28 cellular contexts compared by ENCODE assay signal in the genomic region with DNA sequence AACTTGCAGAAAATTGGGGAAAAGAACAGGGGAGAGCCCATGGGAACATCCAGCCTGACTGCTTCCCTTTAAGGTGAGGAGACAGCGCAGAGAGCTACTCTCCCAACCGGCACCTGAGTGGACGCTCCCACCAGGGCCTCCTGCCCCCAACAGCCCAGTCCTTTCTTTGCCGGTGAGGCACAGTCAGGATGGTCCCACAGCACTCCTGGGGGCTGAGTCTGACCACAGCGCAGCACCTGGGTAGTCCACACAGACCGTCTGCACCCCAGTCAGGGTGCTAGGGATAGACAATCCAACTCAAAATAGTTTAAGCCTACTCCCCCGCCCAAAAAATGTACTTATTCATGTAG.
DNase-seq lines count a peak whose midpoint lies in the region; ATAC-seq, FAIRE-seq and TF ChIP-seq lines count a peak whose summit lies in the region.
"Had no signal": no experiment of that assay in that cellular context is flagged by ENCODE, and none has a peak within 500 bp of the region (broad histone marks: within the 10 kb centered on the region; RNA-seq: fewer than 3 reads in every experiment).

No MANE protein-coding gene starts in this region.

- H3K18ac ChIP-seq in H1 (ENCODE audit: extremely low read depth, low read length): no peak overlapping the region
- H3K18ac ChIP-seq in neuronal stem cell (ENCODE audit: low read length): no peak overlapping the region

- H2BK5ac ChIP-seq in H1 (ENCODE audit: low read depth, low read length): no peak overlapping the region; the same call in 1 of the 2 replicates
- no peak overlapping the region for H2BK5ac ChIP-seq in neuronal stem cell (ENCODE audit: low read length)

- H3K79me1 ChIP-seq in H1 (ENCODE audit: low read depth, low read length) (no peaks in the 10 kb centered on the region), neuronal stem cell (ENCODE audit: low read depth, low read length) (peaks cover 2% of the 10 kb centered on the region)

- DNase-seq in cardiac septum (ENCODE audit: low spot score): peak; percentile 54
- no peak for DNase-seq in left ventricle myocardium inferior
- no peak for DNase-seq in H1 (ENCODE audit: low read depth in 1 of 2, low spot score in 2 of 2)
- no peak for DNase-seq in neuronal stem cell (ENCODE audit: low spot score)
- DNase-seq in osteocyte (ENCODE audit: extremely low spot score, unreplicated experiment): peak; percentile 68
- DNase-seq in EL: no peak
- DNase-seq in hepatocyte (ENCODE audit: low spot score): no peak
- no peak for DNase-seq in HepG2 (ENCODE audit: low spot score)
- DNase-seq: 8988T; ACHN; BE2C; C1 segment of cervical spinal cord; CD4-positive, alpha-beta memory T cell; CD4-positive, CD25-positive, alpha-beta regulatory T cell; CD8-positive, alpha-beta memory T cell; COR-L47; DMS 273 treated with DMSO at 0.1 percent for 48 hours; DMS153; DMS53; DMS79; DND-41 had no signal

- H3K27me3 ChIP-seq in left ventricle myocardium inferior (ENCODE audit: low read depth) (no peaks in the 10 kb centered on the region), H1 (replicated peaks in 1 of 4; ENCODE audit: control insufficient read depth in 3 of 4, extremely low read depth in 1 of 4, insufficient read depth in 3 of 4, low read length in 3 of 4) (no peaks in the 10 kb centered on the region), neuronal stem cell (ENCODE audit: control insufficient read depth in 3 of 3, insufficient read depth in 3 of 3, low read depth in 1 of 3, low read length in 3 of 3) (no peaks in the 10 kb centered on the region), hepatocyte (no peaks in the 10 kb centered on the region), HepG2 (ENCODE audit: control insufficient read depth in 1 of 2, insufficient read depth in 2 of 2, low read length in 2 of 2) (peaks cover 0 to 5% of the 10 kb centered on the region in 2 experiments; a peak in 3 of 5 replicates)
- H3K27me3 ChIP-seq: BE2C, BLaER1 had no signal

- H3K27me3 Mint-ChIP-seq in osteocyte (ENCODE audit: unreplicated experiment): no peaks in the 10 kb centered on the region
- H3K27me3 Mint-ChIP-seq: CD4-positive, CD25-positive, alpha-beta regulatory T cell had no signal

- ATAC-seq in HepG2: no peak
- ATAC-seq: GM12878 had no signal

- no peaks in the 10 kb centered on the region for H3K9me2 ChIP-seq in hepatocyte (replicated peaks; ENCODE audit: insufficient read depth)

- H3K9me3 Mint-ChIP-seq in osteocyte (ENCODE audit: unreplicated experiment): no peaks in the 10 kb centered on the region

- no TSS peak for BruUV-seq in HepG2 (replicated peaks; lab: Mats Ljungman, UMichigan)

- WGBS in H1 (ENCODE audit: extremely low coverage in 1 of 2, insufficient coverage in 1 of 2, insufficient read length in 1 of 2, insufficient replicate concordance in 2 of 2, low coverage in 1 of 2, low lambda C conversion rate in 2 of 2, missing lambda C conversion rate in 1 of 2), 2 experiments: 95% methylated on average over 6 of the region's 7 CpGs; no CpG with 5 or more reads in 1 of the 2 experiments
- WGBS in neuronal stem cell (ENCODE audit: extremely low coverage in 2 of 2, insufficient read length in 2 of 2, insufficient replicate concordance in 1 of 2), 2 donors: no CpG with 5 or more reads among the region's 7 CpGs
- 88% methylated on average over 7 of the region's 7 CpGs for WGBS in hepatocyte (ENCODE audit: low lambda C conversion rate, missing lambda C conversion rate)
- 72% methylated on average over 4 of the region's 7 CpGs for WGBS in HepG2 (ENCODE audit: low lambda C conversion rate)

- no peaks in the 10 kb centered on the region for H3K36me3 Mint-ChIP-seq in osteocyte (ENCODE audit: unreplicated experiment)
- H3K36me3 Mint-ChIP-seq: CD14-positive monocyte; CD4-positive, alpha-beta memory T cell; CD4-positive, CD25-positive, alpha-beta regulatory T cell; CD8-positive, alpha-beta memory T cell had no signal

- no peak overlapping the region for H3K4me3 ChIP-seq in left ventricle myocardium inferior
- H3K4me3 ChIP-seq in H1 (ENCODE audit: extremely low read depth in 1 of 4, insufficient read depth in 2 of 4, low read depth in 3 of 4, low read length in 4 of 4): no peak overlapping the region
- no peak overlapping the region for H3K4me3 ChIP-seq in neuronal stem cell (ENCODE audit: low read length in 2 of 2)
- H3K4me3 ChIP-seq in hepatocyte: no peak overlapping the region
- H3K4me3 ChIP-seq in HepG2 (replicated peaks in 1 of 3; ENCODE audit: insufficient read depth in 1 of 3, low read depth in 2 of 3, low read length in 3 of 3): no peak overlapping the region
- H3K4me3 ChIP-seq: BLaER1, GM12878 had no signal

- POLR2A ChIA-PET in H1 (lab: Charles Lee; ENCODE audit: partially characterized antibody): interaction anchor here (1.5 kb wide), 1 partner anchor 72 kb away, joined by 5 read pairs; no protein-coding TSS in a partner anchor
- POLR2A ChIA-PET in HepG2 (lab: Yijun Ruan, JAX): no interaction called here

- no peak for TF ChIP-seq RAD21 in H1 (IDR thresholded peaks at IDR 0.05 in 1 of 2, conservative IDR thresholded peaks at IDR 0.05 in 1 of 2; ENCODE audit: low read depth in 2 of 2, low read length in 2 of 2)
- no peak for TF ChIP-seq RAD21 in HepG2 (CRISPR knock-in tag; IDR thresholded peaks at IDR 0.05)

- H3K4ac ChIP-seq in H1 (replicated peaks; ENCODE audit: insufficient read length, low read depth, low read length) (peak overlapping the region; percentile 44), neuronal stem cell (ENCODE audit: low read length) (no peak overlapping the region)

- no peak overlapping the region for H3K9ac ChIP-seq in H1 (replicated peaks in 1 of 4; ENCODE audit: extremely low read depth in 1 of 4, low read depth in 3 of 4, low read length in 3 of 4)
- no peak overlapping the region for H3K9ac ChIP-seq in neuronal stem cell (ENCODE audit: low read depth, low read length, poor library complexity)
- H3K9ac ChIP-seq in HepG2 (ENCODE audit: insufficient read depth, low read depth, low read length): no peak overlapping the region
- H3K9ac ChIP-seq: BLaER1 had no signal

- H2BK12ac ChIP-seq in H1 (ENCODE audit: low read depth, low read length) (peak overlapping the region; percentile 75; the same call in 1 of the 2 replicates), neuronal stem cell (ENCODE audit: low read length) (no peak overlapping the region)

- TF ChIP-seq POLR2A in H1 (IDR thresholded peaks at IDR 0.05; ENCODE audit: control extremely low read depth in 1 of 2, low read depth in 2 of 2, low read length in 2 of 2): no peak
- TF ChIP-seq POLR2A in HepG2 (IDR thresholded peaks at IDR 0.05; ENCODE audit: insufficient read depth in 1 of 2, low read depth in 2 of 2, low read length in 2 of 2): no peak

- H2AFZ ChIP-seq in H1 (ENCODE audit: low read length) (no peak overlapping the region), neuronal stem cell (ENCODE audit: low read length) (no peak overlapping the region), hepatocyte (no peak overlapping the region), HepG2 (ENCODE audit: low read length) (no peak overlapping the region)

- no peak overlapping the region for H3K23ac ChIP-seq in H1 (ENCODE audit: insufficient read length)
- H3K23ac ChIP-seq in neuronal stem cell (ENCODE audit: low read depth, low read length, poor library complexity): no peak overlapping the region

- CTCF ChIA-PET in H1 (lab: Charles Lee; ENCODE audit: partially characterized antibody): interaction anchor here (0.6 to 9.2 kb wide), 8 partner anchors 10 to 154 kb away, joined by 3 to 56 read pairs (median 4); no protein-coding TSS in a partner anchor
- CTCF ChIA-PET in HepG2 (lab: Yijun Ruan, JAX; ENCODE audit: low intra/inter-chr PET ratio, low total read pairs): no interaction called here

- H3K36me3 ChIP-seq in left ventricle myocardium inferior (no peaks in the 10 kb centered on the region), H1 (ENCODE audit: control insufficient read depth in 2 of 4, insufficient read depth in 4 of 4, low read length in 3 of 4) (no peaks in the 10 kb centered on the region), neuronal stem cell (replicated peaks in 1 of 2; ENCODE audit: control insufficient read depth in 2 of 2, insufficient read depth in 2 of 2, low read length in 2 of 2) (no peaks in the 10 kb centered on the region), hepatocyte (replicated peaks; ENCODE audit: insufficient read depth, low read depth) (no peaks in the 10 kb centered on the region), HepG2 (replicated peaks in 1 of 2; ENCODE audit: control insufficient read depth in 1 of 2, insufficient read depth in 2 of 2, low read length in 2 of 2) (no peaks in the 10 kb centered on the region)
- H3K36me3 ChIP-seq: BE2C, BLaER1 had no signal

- TF ChIP-seq CTCF in left ventricle myocardium inferior (IDR thresholded peaks at IDR 0.05; ENCODE audit: borderline replicate concordance): no peak
- TF ChIP-seq CTCF in H1 (IDR thresholded peaks at IDR 0.05; ENCODE audit: control extremely low read depth in 1 of 3, insufficient read depth in 1 of 3, low read depth in 1 of 3, low read length in 3 of 3): no peak
- TF ChIP-seq CTCF in osteocyte (IDR thresholded peaks at IDR 0.05): no peak
- no peak for TF ChIP-seq CTCF in hepatocyte (IDR thresholded peaks at IDR 0.05; ENCODE audit: poor library complexity)
- no peak for TF ChIP-seq CTCF in HepG2 (CRISPR knock-in tag; IDR thresholded peaks at IDR 0.05)

- TF ChIP-seq EP300 in H1 (IDR thresholded peaks at IDR 0.05; ENCODE audit: borderline replicate concordance in 1 of 2, low read depth in 2 of 2, low read length in 2 of 2) (no peak), HepG2 (IDR thresholded peaks at IDR 0.05; ENCODE audit: low read depth in 2 of 2, low read length in 2 of 2) (no peak), HepG2 (CRISPR knock-in tag; IDR thresholded peaks at IDR 0.05; ENCODE audit: borderline replicate concordance) (no peak)

- no peaks in the 10 kb centered on the region for H3K23me2 ChIP-seq in H1 (ENCODE audit: low read depth, low read length)

- H3K56ac ChIP-seq in H1 (replicated peaks; ENCODE audit: insufficient read length, low read depth, low read length): no peak overlapping the region

- H4K20me1 ChIP-seq in H1 (replicated peaks in 1 of 2; ENCODE audit: control insufficient read depth in 1 of 2, insufficient read depth in 2 of 2, low read length in 2 of 2) (no peaks in the 10 kb centered on the region), hepatocyte (ENCODE audit: insufficient read depth, poor library complexity, severe bottlenecking) (no peaks in the 10 kb centered on the region), HepG2 (ENCODE audit: insufficient read depth, low read length) (no peaks in the 10 kb centered on the region)
- H4K20me1 ChIP-seq: BLaER1 had no signal

- H2AK5ac ChIP-seq in H1 (ENCODE audit: low read depth, low read length) (no peak overlapping the region), neuronal stem cell (ENCODE audit: low read depth, low read length) (no peak overlapping the region)

- no peaks in the 10 kb centered on the region for H3K79me2 ChIP-seq in H1 (ENCODE audit: control insufficient read depth in 1 of 2, insufficient read depth in 2 of 2, low read length in 2 of 2)
- H3K79me2 ChIP-seq in hepatocyte: no peaks in the 10 kb centered on the region
- no peaks in the 10 kb centered on the region for H3K79me2 ChIP-seq in HepG2 (ENCODE audit: insufficient read depth, low read length)

- H3K4me2 ChIP-seq in H1 (ENCODE audit: insufficient read depth in 1 of 2, low read depth in 2 of 2, low read length in 2 of 2) (no peak overlapping the region), neuronal stem cell (ENCODE audit: insufficient read depth, low read length, poor library complexity, severe bottlenecking) (no peak overlapping the region), hepatocyte (no peak overlapping the region), HepG2 (ENCODE audit: low read depth, low read length) (no peak overlapping the region)
- H3K4me2 ChIP-seq: BLaER1 had no signal

- peaks cover 6% of the 10 kb centered on the region for H3K9me3 ChIP-seq in left ventricle myocardium inferior (replicated peaks)
- no peaks in the 10 kb centered on the region for H3K9me3 ChIP-seq in H1 (ENCODE audit: insufficient read depth in 2 of 2, low read depth in 1 of 2, low read length in 1 of 2)
- H3K9me3 ChIP-seq in neuronal stem cell (replicated peaks in 1 of 2; ENCODE audit: control insufficient read depth in 2 of 2, insufficient read depth in 1 of 2, low read depth in 1 of 2, low read length in 2 of 2): no peaks in the 10 kb centered on the region
- no peaks in the 10 kb centered on the region for H3K9me3 ChIP-seq in hepatocyte (ENCODE audit: low read depth)
- H3K9me3 ChIP-seq in HepG2 (ENCODE audit: low read length): no peaks in the 10 kb centered on the region
- H3K9me3 ChIP-seq: BE2C had no signal

- H3K4me1 Mint-ChIP-seq in osteocyte (ENCODE audit: unreplicated experiment): no peaks in the 10 kb centered on the region
- H3K4me1 Mint-ChIP-seq: CD14-positive monocyte; CD4-positive, alpha-beta memory T cell; CD4-positive, CD25-positive, alpha-beta regulatory T cell; CD8-positive, alpha-beta memory T cell had no signal

- FAIRE-seq in H1 (lab: Jason Lieb, UNC) (no peak), HepG2 (lab: Jason Lieb, UNC) (no peak)
- FAIRE-seq: A204.1, G401.6, GM12878, GM12892, GM18507 had no signal

- H4K8ac ChIP-seq in H1 (ENCODE audit: extremely low read depth, insufficient read depth, low read length) (peak overlapping the region; percentile 11; the same call in 1 of the 2 replicates), neuronal stem cell (ENCODE audit: low read depth, low read length) (no peak overlapping the region)

- no peak overlapping the region for H3K27ac Mint-ChIP-seq in osteocyte (ENCODE audit: unreplicated experiment)
- H3K27ac Mint-ChIP-seq: CD14-positive monocyte; CD4-positive, alpha-beta memory T cell; CD4-positive, CD25-positive, alpha-beta regulatory T cell had no signal

- intact Hi-C loops in cardiac septum (cut with DNase I) (no loop called here), left ventricle myocardium inferior (cut with micrococcal nuclease) (no loop called here), HepG2 (cut with micrococcal nuclease; ENCODE audit: unreplicated experiment) (no loop called here)

- H2BK15ac ChIP-seq in H1 (ENCODE audit: low read length) (no peak overlapping the region), neuronal stem cell (ENCODE audit: low read length) (no peak overlapping the region)

- H2BK120ac ChIP-seq in H1 (replicated peaks; ENCODE audit: low read depth, low read length): no peak overlapping the region
- no peak overlapping the region for H2BK120ac ChIP-seq in neuronal stem cell (ENCODE audit: low read depth, low read length)

- H3K4me3 Mint-ChIP-seq in osteocyte (ENCODE audit: unreplicated experiment): no peak overlapping the region
- H3K4me3 Mint-ChIP-seq: CD14-positive monocyte; CD4-positive, alpha-beta memory T cell; CD4-positive, CD25-positive, alpha-beta regulatory T cell; CD8-positive, alpha-beta memory T cell had no signal

- in situ Hi-C loops in HepG2 (cut with HindIII; ENCODE audit: extremely low pct_ligation_motif_present, low pct_unique_long_range_greater_than_20kb): loop anchor here (25.0 kb wide), 3 partner anchors 539 to 1564 kb away; no protein-coding TSS in a partner anchor

- H3K14ac ChIP-seq in H1 (ENCODE audit: insufficient read length): no peak overlapping the region
- peak overlapping the region; percentile 56 for H3K14ac ChIP-seq in neuronal stem cell (ENCODE audit: low read length)

- H4K91ac ChIP-seq in H1 (replicated peaks; ENCODE audit: insufficient read length, low read length) (peak overlapping the region; percentile 10), neuronal stem cell (ENCODE audit: low read depth, low read length, poor library complexity) (no peak overlapping the region)

- no peak overlapping the region for H2BK20ac ChIP-seq in H1 (ENCODE audit: low read length)

- no peaks in the 10 kb centered on the region for H3K4me1 ChIP-seq in left ventricle myocardium inferior
- peaks cover 0 to 5% (median 0%) of the 10 kb centered on the region in 4 experiments; a peak in 1 of 7 replicates for H3K4me1 ChIP-seq in H1 (replicated peaks in 1 of 4; ENCODE audit: control insufficient read depth in 3 of 4, insufficient read depth in 4 of 4, low read length in 3 of 4)
- H3K4me1 ChIP-seq in neuronal stem cell (ENCODE audit: control insufficient read depth in 2 of 2, insufficient read depth in 1 of 2, low read depth in 1 of 2, low read length in 2 of 2): no peaks in the 10 kb centered on the region
- no peaks in the 10 kb centered on the region for H3K4me1 ChIP-seq in hepatocyte (ENCODE audit: insufficient read depth)
- H3K4me1 ChIP-seq in HepG2 (ENCODE audit: insufficient read depth, low read length): no peaks in the 10 kb centered on the region
- H3K4me1 ChIP-seq: BE2C, BLaER1 had no signal

- no peak overlapping the region for H4K5ac ChIP-seq in H1 (ENCODE audit: insufficient read length, low read depth, low read length)

- H3K27ac ChIP-seq in left ventricle myocardium inferior (replicated peaks) (no peak overlapping the region), H1 (ENCODE audit: low read depth, low read length) (no peak overlapping the region), neuronal stem cell (replicated peaks; ENCODE audit: low read length) (no peak overlapping the region), hepatocyte (no peak overlapping the region), HepG2 (ENCODE audit: extremely low read length, insufficient read depth, low read length) (no peak overlapping the region)
- H3K27ac ChIP-seq: BLaER1 had no signal

Comparison
In these comparisons a context has a peak if more than half of its experiments do, and no peak if none do; other contexts are left out.
1. DNase-seq: peak in cardiac septum (single experiment) and osteocyte (single experiment); none in left ventricle myocardium inferior (single experiment), H1 (0 of 2), neuronal stem cell (single experiment), EL (single experiment), hepatocyte (single experiment) and HepG2 (single experiment).